13 cellular contexts compared by ENCODE assay signal in genomic region chr13:20351279-20352022, GRCh38.
DNase-seq lines count a peak whose midpoint lies in the region; ATAC-seq and TF ChIP-seq lines count a peak whose summit lies in the region.
"Had no signal": no experiment of that assay in that cellular context is flagged by ENCODE, and none has a peak within 500 bp of the region (broad histone marks: within the 10 kb centered on the region; RNA-seq: fewer than 3 reads in every experiment).

No MANE protein-coding gene starts in this region.

- no peaks in the 10 kb centered on the region for H4K20me1 ChIP-seq in hepatocyte (ENCODE audit: insufficient read depth, poor library complexity, severe bottlenecking)

- H3K9me3 ChIP-seq in SJCRH30 (replicated peaks) (no peaks in the 10 kb centered on the region), hepatocyte (ENCODE audit: low read depth) (no peaks in the 10 kb centered on the region)
- H3K9me3 ChIP-seq: mucosa of descending colon, right atrium auricular region had no signal

- WGBS in hepatocyte (ENCODE audit: low lambda C conversion rate, missing lambda C conversion rate) = 71% methylated on average over 6 of the region's 6 CpGs

- H3K27me3 ChIP-seq in SJCRH30 (no peaks in the 10 kb centered on the region), hepatocyte (no peaks in the 10 kb centered on the region)
- H3K27me3 ChIP-seq: right atrium auricular region had no signal

- no peaks in the 10 kb centered on the region for H3K4me1 ChIP-seq in SJCRH30
- H3K4me1 ChIP-seq in hepatocyte (ENCODE audit: insufficient read depth) = no peaks in the 10 kb centered on the region
- H3K4me1 ChIP-seq: right atrium auricular region had no signal

- ATAC-seq in HG03378 (IDR thresholded peaks at IDR 0.05; ENCODE audit: unreplicated experiment) (no peak), GM21381 (IDR thresholded peaks at IDR 0.05; ENCODE audit: unreplicated experiment) (no peak)
- ATAC-seq: HepG2, mucosa of descending colon had no signal

- no peak overlapping the region for H3K4me2 ChIP-seq in hepatocyte

- no peak overlapping the region for H3K4me3 ChIP-seq in choroid plexus epithelial cell (ENCODE audit: low read depth, low read length)
- H3K4me3 ChIP-seq in skeletal muscle cell (ENCODE audit: low read depth, low read length) = no peak overlapping the region
- no peak overlapping the region for H3K4me3 ChIP-seq in SJCRH30
- H3K4me3 ChIP-seq in hepatocyte = no peak overlapping the region
- H3K4me3 ChIP-seq: mucosa of descending colon, right atrium auricular region had no signal

- H3K27ac ChIP-seq in SJCRH30 (no peak overlapping the region), hepatocyte (no peak overlapping the region)
- H3K27ac ChIP-seq: right atrium auricular region had no signal

- H3K36me3 ChIP-seq in SJCRH30 = no peaks in the 10 kb centered on the region
- H3K36me3 ChIP-seq in hepatocyte (replicated peaks; ENCODE audit: insufficient read depth, low read depth) = no peaks in the 10 kb centered on the region
- H3K36me3 ChIP-seq: right atrium auricular region had no signal

- peak; percentile 37 for DNase-seq in GM04504 (ENCODE audit: low read depth)
- peak; percentile 49 for DNase-seq in NOMO-1 treated with dmso at 0.1 percent for 144 hours (lab: John Stamatoyannopoulos, UW; ENCODE audit: unreplicated experiment)
- DNase-seq in choroid plexus epithelial cell (ENCODE audit: low read depth) = peak; percentile 89
- DNase-seq in skeletal muscle cell (ENCODE audit: low read depth) = peak; percentile 75
- DNase-seq in SJCRH30 = no peak
- no peak for DNase-seq in hepatocyte (ENCODE audit: low spot score)
- DNase-seq: activated CD4-positive, alpha-beta T cell treated with anti-CD3 and anti-CD28 coated beads for 4 hours; mucosa of descending colon; RPMI8226 had no signal

- no peak overlapping the region for H2AFZ ChIP-seq in hepatocyte

- H3K79me2 ChIP-seq in hepatocyte = no peaks in the 10 kb centered on the region

- H3K9me2 ChIP-seq in hepatocyte (replicated peaks; ENCODE audit: insufficient read depth) = no peaks in the 10 kb centered on the region

- no peak for TF ChIP-seq CTCF in choroid plexus epithelial cell (conservative IDR thresholded peaks at IDR 0.05; ENCODE audit: low read depth, low read length)
- no peak for TF ChIP-seq CTCF in hepatocyte (IDR thresholded peaks at IDR 0.05; ENCODE audit: poor library complexity)

Comparison
In these comparisons a context has a peak if more than half of its experiments do, and no peak if none do; other contexts are left out.
1. DNase-seq: peak in GM04504 (single experiment), NOMO-1 treated with dmso at 0.1 percent for 144 hours (single experiment), choroid plexus epithelial cell (single experiment) and skeletal muscle cell (single experiment); none in SJCRH30 (0 of 2) and hepatocyte (single experiment).